8 cellular contexts compared by ENCODE assay signal in the genomic region with DNA sequence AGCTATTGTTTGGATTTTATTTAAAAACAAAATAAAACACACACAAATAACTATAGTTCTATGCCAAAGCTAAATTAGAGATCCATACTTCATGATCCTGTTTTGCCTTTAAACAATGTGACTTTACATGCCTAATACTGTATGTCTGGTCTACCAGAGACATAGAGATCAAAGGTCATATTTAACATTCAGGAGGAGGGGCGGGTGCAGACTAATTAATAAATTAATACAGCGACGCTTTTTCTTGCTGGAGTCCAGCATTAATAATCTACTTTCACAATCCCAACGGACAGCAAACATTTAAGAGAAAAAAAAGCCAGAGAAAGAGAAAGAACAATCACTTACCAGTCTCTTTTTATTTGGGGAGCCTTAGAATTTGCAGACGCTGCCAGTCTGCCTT. TPM values are rescaled to one million over a fixed set of nuclear protein-coding genes. Genes with fewer than 3 reads are reported as not detected.
DNase-seq lines count a peak whose midpoint lies in the region; ATAC-seq and TF ChIP-seq lines count a peak whose summit lies in the region.

No MANE protein-coding gene starts in this region.

- DNase-seq in NCI-H146 (lab: John Stamatoyannopoulos, UW): peak; percentile 4
- no peak for DNase-seq in NCI-H146 treated with DMSO at 0.1 percent for 48 hours (lab: John Stamatoyannopoulos, UW; ENCODE audit: unreplicated experiment)
- no peak for DNase-seq in adipocyte (ENCODE audit: low read depth)
- peak; percentile 24 for DNase-seq in left kidney (ENCODE audit: low read depth, low spot score)
- DNase-seq in testis: no peak
- no peak for DNase-seq in COR-L47 (lab: John Stamatoyannopoulos, UW)

- intact Hi-C loops in testis (cut with DNase I; ENCODE audit: low total_unique reads): no loop called here

- WGBS in testis, 2 donors: 14 to 15% methylated on average over 5 of the region's 5 CpGs

- H3K36me3 ChIP-seq in adipocyte (ENCODE audit: control insufficient read depth, insufficient read depth, low read length, severe bottlenecking): no peaks in the 10 kb centered on the region
- no peaks in the 10 kb centered on the region for H3K36me3 ChIP-seq in testis (ENCODE audit: low read depth, missing control alignments)

- peak overlapping the region; percentile 75 to 77 for H3K27ac ChIP-seq in testis

- peaks cover 32% of the 10 kb centered on the region for H3K27me3 ChIP-seq in adipocyte (replicated peaks; ENCODE audit: control insufficient read depth, insufficient read depth, low read length)
- H3K27me3 ChIP-seq in testis: no peaks in the 10 kb centered on the region

- TF ChIP-seq CTCF in testis (IDR thresholded peaks at IDR 0.05): no peak

- ATAC-seq in GM21423 (IDR thresholded peaks at IDR 0.05; ENCODE audit: unreplicated experiment) (no peak), GM18511 (IDR thresholded peaks at IDR 0.05; ENCODE audit: unreplicated experiment) (no peak)

- H3K9me3 ChIP-seq in adipocyte (ENCODE audit: control insufficient read depth, low read length): no peaks in the 10 kb centered on the region
- H3K9me3 ChIP-seq in testis: no peaks in the 10 kb centered on the region

- H3K4me1 ChIP-seq in adipocyte (ENCODE audit: control insufficient read depth, insufficient read depth, low read length) (peaks cover 8% of the 10 kb centered on the region), testis (peaks cover 5% of the 10 kb centered on the region)

- H3K4me3 ChIP-seq in adipocyte (ENCODE audit: low read length) (peak overlapping the region; percentile 84), testis (peak overlapping the region; percentile 58 to 71)

- H3K9ac ChIP-seq in adipocyte (ENCODE audit: low read length): no peak overlapping the region

- no peak for TF ChIP-seq POLR2A in testis (IDR thresholded peaks at IDR 0.05)

RNA-seq across cellular contexts. Expression of gene CXXC4, which starts 0.5 kb away (rescaled TPM):
- total RNA-seq in testis: 10 to 100 TPM in 1 of 2 donors, 1 to 10 TPM in 1; 8.6 to 10.2 TPM
- 3.7 TPM for polyA plus RNA-seq in testis (ENCODE audit: insufficient read depth, low read depth, low replicate concordance)

Comparison
In these comparisons a context has a peak if more than half of its experiments do, and no peak if none do; other contexts are left out.
1. DNase-seq: peak in NCI-H146 (single experiment) and left kidney (single experiment); none in NCI-H146 treated with DMSO at 0.1 percent for 48 hours (single experiment), adipocyte (single experiment), testis (single experiment) and COR-L47 (single experiment).